Comparison of ENCODE assay signal across 8 cellular contexts in genomic region chr4:88522702-88523324, GRCh38. TPM values are rescaled to one million over a fixed set of nuclear protein-coding genes. Genes with fewer than 3 reads are reported as not detected.
DNase-seq lines count a peak whose midpoint lies in the region; ATAC-seq and TF ChIP-seq lines count a peak whose summit lies in the region.

No MANE protein-coding gene starts in this region.

- H3K36me3 Mint-ChIP-seq in CD4-positive, CD25-positive, alpha-beta regulatory T cell: no peaks in the 10 kb centered on the region

- intact Hi-C loops in left ventricle myocardium inferior (cut with micrococcal nuclease) (no loop called here), posterior cingulate gyrus (cut with DNase I) (loop anchor here (2.0 to 10.0 kb wide), 2 partner anchors 70 to 292 kb away; partner anchors contain the start of gene HERC3)

- peak overlapping the region; percentile 66 for H3K27ac ChIP-seq in CD4-positive, CD25-positive, alpha-beta regulatory T cell (ENCODE audit: insufficient read depth, low read length, poor library complexity, severe bottlenecking)
- H3K27ac ChIP-seq in Peyer's patch (peak overlapping the region; percentile 65 to 92 (median 86)), adipose tissue (ENCODE audit: low read depth, low read length) (peak overlapping the region; percentile 93), left ventricle myocardium inferior (replicated peaks) (peak overlapping the region; percentile 96)

- no peaks in the 10 kb centered on the region for H3K27me3 Mint-ChIP-seq in CD4-positive, CD25-positive, alpha-beta regulatory T cell

- no peak for TF ChIP-seq CTCF in Peyer's patch (IDR thresholded peaks at IDR 0.05)
- TF ChIP-seq CTCF in left ventricle myocardium inferior (IDR thresholded peaks at IDR 0.05; ENCODE audit: borderline replicate concordance): no peak

- peak; percentile 18 to 29 for ATAC-seq in CD4-positive, CD25-positive, alpha-beta regulatory T cell (ENCODE audit: low read depth in 2 of 2)
- ATAC-seq in GM18520 (IDR thresholded peaks at IDR 0.05; ENCODE audit: unreplicated experiment): no peak

- H3K4me3 ChIP-seq in CD4-positive, CD25-positive, alpha-beta regulatory T cell (ENCODE audit: low read depth, low read length): peak overlapping the region; percentile 87
- H3K4me3 ChIP-seq in Peyer's patch (peak overlapping the region; percentile 48 to 92 (median 69)), left ventricle myocardium inferior (peak overlapping the region; percentile 90)

- H3K4me1 ChIP-seq in CD4-positive, CD25-positive, alpha-beta regulatory T cell (ENCODE audit: control insufficient read depth, insufficient read depth, low read length, poor library complexity, severe bottlenecking): peaks cover 36% of the 10 kb centered on the region
- peaks cover 0 to 29% (median 0%) of the 10 kb centered on the region in 4 donors for H3K4me1 ChIP-seq in Peyer's patch
- peaks cover 48% of the 10 kb centered on the region for H3K4me1 ChIP-seq in left ventricle myocardium inferior

- peak overlapping the region; percentile 87 to 95 (median 91) for H3K27ac Mint-ChIP-seq in CD4-positive, CD25-positive, alpha-beta regulatory T cell

- 0 to 1% (median 1%) methylated on average over 28 of the region's 28 CpGs for WGBS in adipose tissue, 3 donors

- H3K36me3 ChIP-seq in CD4-positive, CD25-positive, alpha-beta regulatory T cell (ENCODE audit: control insufficient read depth, insufficient read depth, low read length): peaks cover 7% of the 10 kb centered on the region
- peaks cover 0 to 11% (median 0%) of the 10 kb centered on the region in 3 donors for H3K36me3 ChIP-seq in Peyer's patch
- peaks cover 22% of the 10 kb centered on the region for H3K36me3 ChIP-seq in left ventricle myocardium inferior

- H3K9me3 Mint-ChIP-seq in CD4-positive, CD25-positive, alpha-beta regulatory T cell: no peaks in the 10 kb centered on the region

- H3K4me1 Mint-ChIP-seq in CD4-positive, CD25-positive, alpha-beta regulatory T cell: peaks cover 18 to 48% (median 34%) of the 10 kb centered on the region in 4 donors

- H3K9me3 ChIP-seq in CD4-positive, CD25-positive, alpha-beta regulatory T cell (ENCODE audit: control insufficient read depth in 2 of 2, low read length in 2 of 2): no peaks in the 10 kb centered on the region
- no peaks in the 10 kb centered on the region for H3K9me3 ChIP-seq in Peyer's patch
- no peaks in the 10 kb centered on the region for H3K9me3 ChIP-seq in left ventricle myocardium inferior (replicated peaks)

- no peak for TF ChIP-seq POLR2A in Peyer's patch (IDR thresholded peaks at IDR 0.05)

- no peaks in the 10 kb centered on the region for H3K27me3 ChIP-seq in CD4-positive, CD25-positive, alpha-beta regulatory T cell (ENCODE audit: control insufficient read depth, insufficient read depth, low read length)
- H3K27me3 ChIP-seq in Peyer's patch: no peaks in the 10 kb centered on the region
- no peaks in the 10 kb centered on the region for H3K27me3 ChIP-seq in left ventricle myocardium inferior (ENCODE audit: low read depth)

- peak in 2 of 3 donors; percentile 16 to 46 for DNase-seq in CD4-positive, CD25-positive, alpha-beta regulatory T cell
- peak; percentile 5 for DNase-seq in HCEC 1CT
- DNase-seq in Peyer's patch: peak; percentile 51 to 62 (median 54)
- peak; percentile 26 for DNase-seq in left ventricle myocardium inferior
- DNase-seq in posterior cingulate gyrus: peak in 7 of 10 donors; percentile 12 to 83 (median 37)
- no peak for DNase-seq in cortex of kidney (lab: John Stamatoyannopoulos, UW)

- peak overlapping the region; percentile 89 to 99 (median 95) for H3K4me3 Mint-ChIP-seq in CD4-positive, CD25-positive, alpha-beta regulatory T cell

RNA-seq across cellular contexts. Expression of gene PYURF, which starts 0.8 kb away (rescaled TPM):
- total RNA-seq in CD4-positive, CD25-positive, alpha-beta regulatory T cell: 42.6 TPM
- polyA plus RNA-seq in CD4-positive, CD25-positive, alpha-beta regulatory T cell: 100 to 1,000 TPM; 261 to 276 (median 269) TPM
- total RNA-seq in Peyer's patch (10 to 100 TPM; 54.0 to 94.9 (median 67.2) TPM), left ventricle myocardium inferior (56.1 TPM)
- 100 to 1,000 TPM in 2 of 3 donors, 10 to 100 TPM in 1; 70.5 to 114 (median 113) TPM for polyA plus RNA-seq in adipose tissue
